Comparison of ENCODE assay signal across 26 cellular contexts in the genomic region with DNA sequence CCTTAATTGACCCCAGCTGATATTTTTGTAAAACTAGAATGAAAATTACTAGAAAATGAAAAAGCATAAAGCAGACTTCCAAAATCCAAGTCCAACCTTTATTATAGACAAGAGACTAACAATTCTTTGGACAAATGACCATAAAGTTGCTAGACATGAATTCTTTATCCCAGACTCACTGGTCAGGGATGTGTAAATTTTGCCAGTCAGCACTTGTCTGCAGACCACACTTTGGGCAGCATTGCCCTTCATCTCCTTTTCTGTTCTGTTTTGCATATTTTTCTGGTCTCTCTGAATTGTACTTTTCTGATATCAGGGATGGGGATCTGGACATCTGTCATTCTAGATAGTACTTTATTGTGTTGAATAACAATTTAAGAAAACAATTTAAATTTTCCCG.
"Had no signal": no experiment of that assay in that cellular context is flagged by ENCODE, and none has a peak within 500 bp of the region (broad histone marks: within the 10 kb centered on the region; RNA-seq: fewer than 3 reads in every experiment).

No MANE protein-coding gene starts in this region.

- FAIRE-seq: endometrium, islet of Langerhans, keratinocyte had no signal

- H3K9me3 ChIP-seq: colonic mucosa, esophagus squamous epithelium, gastrocnemius medialis, heart right ventricle, left lung, lower lobe of right lung, mucosa of descending colon had no signal

- H3K36me3 ChIP-seq: colonic mucosa, esophagus squamous epithelium, gastrocnemius medialis, heart right ventricle, left lung, lower lobe of right lung had no signal

- ATAC-seq: effector memory CD8-positive, alpha-beta T cell; esophagus mucosa; gastrocnemius medialis; heart right ventricle; left cardiac atrium; left lung; left ventricle myocardium superior; lower lobe of right lung; mucosa of descending colon had no signal

- H3K27me3 ChIP-seq: colonic mucosa, esophagus squamous epithelium, gastrocnemius medialis, heart right ventricle, left lung had no signal

- H3K4me1 ChIP-seq: colonic mucosa, esophagus squamous epithelium, left lung, lower lobe of right lung had no signal

- H3K27ac ChIP-seq: colonic mucosa, epithelial cell of prostate, esophagus squamous epithelium, gastrocnemius medialis, heart right ventricle, left lung, lower lobe of right lung had no signal

- DNase-seq: colonic mucosa; cortex of kidney; effector CD8-positive, alpha-beta T cell; effector memory CD8-positive, alpha-beta T cell; endodermal cell; erythroblast; esophagus squamous epithelium; foreskin fibroblast; foreskin melanocyte; gastrocnemius medialis; glutamatergic neuron; head of caudate nucleus; heart right ventricle; hippocampal formation; left cardiac atrium; left lung; left ventricle myocardium superior; lower lobe of right lung; mesenchymal stem cell; mucosa of descending colon; naive B cell had no signal

- H3K4me3 ChIP-seq: colonic mucosa, esophagus squamous epithelium, gastrocnemius medialis, heart right ventricle, left lung, lower lobe of right lung, mucosa of descending colon had no signal
